Comparison of ENCODE assay signal across 8 cellular contexts in the genomic region with DNA sequence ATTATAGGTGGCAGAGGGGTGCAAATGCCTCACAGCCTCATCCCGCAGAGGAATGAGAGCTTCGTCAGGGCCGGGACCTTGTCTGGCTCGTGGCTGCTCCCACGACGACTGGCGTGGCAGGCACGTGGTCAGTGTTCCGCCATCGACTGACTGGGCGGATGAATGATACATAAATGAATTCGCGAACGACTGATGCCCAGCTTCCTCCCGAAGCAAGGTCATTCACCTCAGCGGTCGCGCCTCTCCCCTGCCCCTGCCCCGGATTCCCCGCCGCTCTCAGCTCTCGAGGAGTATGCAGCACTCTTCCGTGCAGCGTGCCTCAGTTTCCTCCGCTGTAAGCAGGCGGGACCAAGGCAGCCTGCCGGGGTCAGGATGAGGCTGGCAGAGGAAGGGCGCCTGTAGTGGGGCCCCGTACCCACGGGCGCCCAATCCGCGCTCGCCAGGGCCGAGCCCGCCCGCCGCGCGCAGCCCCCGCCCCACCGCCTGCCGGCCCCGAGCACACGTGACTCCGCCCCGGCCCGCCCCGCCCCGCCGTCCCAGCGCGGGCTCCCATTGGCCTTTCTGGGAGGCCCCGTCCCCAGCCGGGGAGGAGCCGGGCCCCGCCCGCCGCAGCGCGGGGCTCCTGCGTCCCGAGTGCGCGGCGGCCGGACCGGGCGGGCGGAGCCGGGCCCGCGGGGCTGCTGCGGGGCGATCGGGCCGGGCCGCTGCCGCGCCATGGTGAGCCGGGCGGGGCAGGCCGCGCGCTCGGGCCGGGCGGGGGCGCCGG. TPM values are rescaled to one million over a fixed set of nuclear protein-coding genes. Genes with fewer than 3 reads are reported as not detected.
DNase-seq lines count a peak whose midpoint lies in the region; ATAC-seq and TF ChIP-seq lines count a peak whose summit lies in the region.

TSS of gene SNN (plus strand) at position 632 of the 766 bp plus-strand sequence. CDS start 7,605 bp downstream, outside the sequence.

- H3K27me3 ChIP-seq in BJ (ENCODE audit: control insufficient read depth, insufficient read depth, low read length): no peaks in the 10 kb centered on the region
- 0 out of 2 replicates have a peak, but pooled peaks cover 7% of the 10 kb centered on the region for H3K27me3 ChIP-seq in OCI-LY3 (ENCODE audit: low read depth, low read length)

- CTCF ChIA-PET in BJ (lab: Yijun Ruan, JAX): interaction anchor here (1.5 kb wide), 1 partner anchor 260 kb away, joined by 4 read pairs; no protein-coding TSS in a partner anchor

- H2AFZ ChIP-seq in OCI-LY3 (ENCODE audit: low read depth, low read length): peak within 1 kb of the TSS; percentile 78; the same call in 1 of the 2 replicates

- H3K4me2 ChIP-seq in OCI-LY3 (ENCODE audit: low read length): peak within 1 kb of the TSS; percentile 98

- H3K4me3 ChIP-seq in BJ (ENCODE audit: low read depth, low read length): peak within 1 kb of the TSS; percentile 87
- H3K4me3 ChIP-seq in OCI-LY3 (ENCODE audit: low read length): peak within 1 kb of the TSS; percentile 95
- peak within 1 kb of the TSS; percentile 70 for H3K4me3 ChIP-seq in epithelial cell of esophagus (ENCODE audit: low read length)
- H3K4me3 ChIP-seq in mucosa of descending colon: peak within 1 kb of the TSS; percentile 48

- intact Hi-C loops in mucosa of descending colon (cut with DNase I, micrococcal nuclease): no loop called here

- H3K4me1 ChIP-seq in OCI-LY3 (ENCODE audit: low read length): peaks cover 38% of the 10 kb centered on the region
- H3K4me1 ChIP-seq in mucosa of descending colon (ENCODE audit: low read depth): peaks cover 12% of the 10 kb centered on the region

- no peak for TF ChIP-seq CTCF in BJ (IDR thresholded peaks at IDR 0.05; ENCODE audit: insufficient read depth, low read depth, low read length)
- TF ChIP-seq CTCF in OCI-LY3 (IDR thresholded peaks at IDR 0.05; ENCODE audit: low read depth, low read length): no peak
- TF ChIP-seq CTCF in epithelial cell of esophagus (IDR thresholded peaks at IDR 0.05; ENCODE audit: insufficient read depth, low read depth, low read length, missing control alignments): no peak
- no peak for TF ChIP-seq CTCF in mucosa of descending colon (IDR thresholded peaks at IDR 0.05)

- ATAC-seq in mucosa of descending colon: peak; percentile 93

- H3K36me3 ChIP-seq in BJ (ENCODE audit: control insufficient read depth, insufficient read depth, low read length): no peaks in the 10 kb centered on the region
- peaks cover 24% of the 10 kb centered on the region for H3K36me3 ChIP-seq in OCI-LY3 (replicated peaks; ENCODE audit: low read depth, low read length)
- no peaks in the 10 kb centered on the region for H3K36me3 ChIP-seq in mucosa of descending colon (ENCODE audit: low read depth)

- H3K79me2 ChIP-seq in OCI-LY3 (ENCODE audit: low read length): peaks cover 45% of the 10 kb centered on the region

- peak within 1 kb of the TSS; percentile 97 for H3K9ac ChIP-seq in OCI-LY3 (ENCODE audit: low read length)

- POLR2A ChIA-PET in BJ (lab: Charles Lee): no interaction called here

- no peaks in the 10 kb centered on the region for H3K9me3 ChIP-seq in OCI-LY3 (ENCODE audit: insufficient read depth, low read length)
- no peaks in the 10 kb centered on the region for H3K9me3 ChIP-seq in mucosa of descending colon

- H3K27ac ChIP-seq in OCI-LY3 (ENCODE audit: low read length): peak within 1 kb of the TSS; percentile 83

- H4K20me1 ChIP-seq in OCI-LY3 (ENCODE audit: insufficient read depth, low read length): peaks cover 33% of the 10 kb centered on the region

- DNase-seq in BJ (ENCODE audit: low read depth) (no peak), GM19240 (ENCODE audit: insufficient read length, low spot score) (peak; percentile 93), HK-2 (ENCODE audit: unreplicated experiment) (peak; percentile 67), activated T-cell treated with anti-CD3 and anti-CD28 coated beads for 24 hours (ENCODE audit: low read depth) (peak; percentile 82), epithelial cell of esophagus (ENCODE audit: low read depth) (peak; percentile 90), mucosa of descending colon (peak; percentile 86 to 92 (median 92))
- peak; percentile 81 to 82 for DNase-seq in stimulated activated CD8-positive, alpha-beta memory T cell treated with anti-CD3 and anti-CD28 coated beads, Interleukin-2, amount 100 ng/mL, for 48 hours (ENCODE audit: low read depth in 2 of 2)

RNA-seq across cellular contexts. Expression of gene SNN, which starts in this region (rescaled TPM):
- 7.3 and 7.5 TPM in 2 replicates for polyA plus RNA-seq in BJ (2011; rRNA removed)
- polyA minus RNA-seq in BJ (2011; rRNA and poly(A)+ RNA removed): 2.4 and 3.3 TPM in 2 replicates
- 10 to 100 TPM in 1 of 3 donors, 1 to 10 TPM in 2; 2.3 to 22.1 (median 4.2) TPM for total RNA-seq in mucosa of descending colon
